ENCODE assay signal across 16 cellular contexts in genomic region chr14:101929946-101930345, GRCh38.
"Had no signal": no experiment of that assay in that cellular context is flagged by ENCODE, and none has a peak within 500 bp of the region (broad histone marks: within the 10 kb centered on the region; RNA-seq: fewer than 3 reads in every experiment).

No MANE protein-coding gene starts in this region.

- H3K4me1 ChIP-seq: upper lobe of right lung had no signal

- H3K9me3 Mint-ChIP-seq: activated B cell treated with CpG ODN at 0.5 μM for 24 hours; activated CD8-positive, alpha-beta T cell treated with anti-CD3 and anti-CD28 coated beads for 36 hours; activated naive CD4-positive, alpha-beta T cell treated with anti-CD3 and anti-CD28 coated beads, Interleukin-2, amount 50 U/mL, for 24 hours; activated T-cell treated with anti-CD3 and anti-CD28 coated beads, Interleukin-2, amount 50 U/mL, for 4 hours; nephron had no signal

- H3K27me3 Mint-ChIP-seq: activated B cell treated with CpG ODN at 0.5 μM for 24 hours; activated CD8-positive, alpha-beta T cell treated with anti-CD3 and anti-CD28 coated beads for 36 hours; activated naive CD4-positive, alpha-beta T cell treated with anti-CD3 and anti-CD28 coated beads, Interleukin-2, amount 50 U/mL, for 24 hours had no signal

- H3K9me3 ChIP-seq: thoracic aorta, upper lobe of right lung had no signal

- H3K36me3 Mint-ChIP-seq: activated naive CD4-positive, alpha-beta T cell treated with anti-CD3 and anti-CD28 coated beads, Interleukin-2, amount 50 U/mL, for 24 hours had no signal

- H3K27ac Mint-ChIP-seq: activated B cell treated with CpG ODN at 0.5 μM for 24 hours; activated naive CD4-positive, alpha-beta T cell treated with anti-CD3 and anti-CD28 coated beads, Interleukin-2, amount 50 U/mL, for 24 hours; nephron had no signal

- H3K4me3 Mint-ChIP-seq: activated B cell treated with CpG ODN at 0.5 μM for 24 hours; activated CD8-positive, alpha-beta T cell treated with anti-CD3 and anti-CD28 coated beads for 36 hours; activated naive CD4-positive, alpha-beta T cell treated with anti-CD3 and anti-CD28 coated beads, Interleukin-2, amount 50 U/mL, for 24 hours; activated T-cell treated with anti-CD3 and anti-CD28 coated beads, Interleukin-2, amount 50 U/mL, for 4 hours; nephron had no signal

- H3K27me3 ChIP-seq: upper lobe of right lung had no signal

- DNase-seq: activated B cell treated with CpG ODN at 0.5 μM for 24 hours; activated CD4-positive, alpha-beta T cell treated with anti-CD3 and anti-CD28 coated beads for 4 hours; activated CD8-positive, alpha-beta T cell treated with anti-CD3 and anti-CD28 coated beads for 36 hours; activated gamma-delta T cell; activated T-cell treated with anti-CD3 and anti-CD28 coated beads, Interleukin-2, amount 50 U/mL, for 4 hours; foreskin melanocyte; hypothalamus; nucleus accumbens; retina; T-helper 1 cell; T-helper 9 cell; upper lobe of right lung had no signal

- H3K4me1 Mint-ChIP-seq: activated B cell treated with CpG ODN at 0.5 μM for 24 hours; activated naive CD4-positive, alpha-beta T cell treated with anti-CD3 and anti-CD28 coated beads, Interleukin-2, amount 50 U/mL, for 24 hours had no signal

- H3K4me3 ChIP-seq: thoracic aorta, upper lobe of right lung had no signal

- ATAC-seq: activated CD8-positive, alpha-beta T cell treated with anti-CD3 and anti-CD28 coated beads for 36 hours; activated T-cell treated with anti-CD3 and anti-CD28 coated beads, Interleukin-2, amount 50 U/mL, for 4 hours; SK-N-SH treated with all-trans-retinoic acid at 6 μM for 48 hours; upper lobe of right lung had no signal

- H3K27ac ChIP-seq: thoracic aorta, upper lobe of right lung had no signal
